Comparison of ENCODE assay signal across 1 cellular context in genomic region chr3:108546249-108546648, GRCh38.
TF ChIP-seq lines count a peak whose summit lies in the region.

No MANE protein-coding gene starts in this region.

TF ChIP-seq in SK-N-SH, 30 proteins besides CTCF, POLR2A, EP300 and RAD21 (continued from another document):
- TF ChIP-seq, protein P1, sequence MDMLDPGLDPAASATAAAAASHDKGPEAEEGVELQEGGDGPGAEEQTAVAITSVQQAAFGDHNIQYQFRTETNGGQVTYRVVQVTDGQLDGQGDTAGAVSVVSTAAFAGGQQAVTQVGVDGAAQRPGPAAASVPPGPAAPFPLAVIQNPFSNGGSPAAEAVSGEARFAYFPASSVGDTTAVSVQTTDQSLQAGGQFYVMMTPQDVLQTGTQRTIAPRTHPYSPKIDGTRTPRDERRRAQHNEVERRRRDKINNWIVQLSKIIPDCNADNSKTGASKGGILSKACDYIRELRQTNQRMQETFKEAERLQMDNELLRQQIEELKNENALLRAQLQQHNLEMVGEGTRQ (IDR thresholded peaks at IDR 0.05; ENCODE audit: borderline replicate concordance, low read depth, low read length): no peak
- TF ChIP-seq RXRA (IDR thresholded peaks at IDR 0.05; ENCODE audit: borderline replicate concordance, low read depth) (no peak), FOXJ3 (CRISPR knock-in tag; IDR thresholded peaks at IDR 0.05) (peak; percentile 36; the same call in 1 of the 2 replicates), SMC3 (IDR thresholded peaks at IDR 0.05; ENCODE audit: low read depth, low read length) (no peak), RCOR1 (IDR thresholded peaks at IDR 0.05; ENCODE audit: low read length) (no peak), JUND (IDR thresholded peaks at IDR 0.05) (no peak)
- TF ChIP-seq, protein P2, sequence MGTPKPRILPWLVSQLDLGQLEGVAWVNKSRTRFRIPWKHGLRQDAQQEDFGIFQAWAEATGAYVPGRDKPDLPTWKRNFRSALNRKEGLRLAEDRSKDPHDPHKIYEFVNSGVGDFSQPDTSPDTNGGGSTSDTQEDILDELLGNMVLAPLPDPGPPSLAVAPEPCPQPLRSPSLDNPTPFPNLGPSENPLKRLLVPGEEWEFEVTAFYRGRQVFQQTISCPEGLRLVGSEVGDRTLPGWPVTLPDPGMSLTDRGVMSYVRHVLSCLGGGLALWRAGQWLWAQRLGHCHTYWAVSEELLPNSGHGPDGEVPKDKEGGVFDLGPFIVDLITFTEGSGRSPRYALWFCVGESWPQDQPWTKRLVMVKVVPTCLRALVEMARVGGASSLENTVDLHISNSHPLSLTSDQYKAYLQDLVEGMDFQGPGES (IDR thresholded peaks at IDR 0.05; ENCODE audit: low read depth, low read length): no peak
